ENCODE assay signal across 8 cellular contexts in genomic region chr1:117758444-117759316, GRCh38.
DNase-seq lines count a peak whose midpoint lies in the region; ATAC-seq, FAIRE-seq and TF ChIP-seq lines count a peak whose summit lies in the region.

No MANE protein-coding gene starts in this region.

- peak overlapping the region; percentile 3 to 51 (median 23); a peak in 5 of 8 replicates for H3K4me3 ChIP-seq in H1 (ENCODE audit: extremely low read depth in 1 of 4, insufficient read depth in 2 of 4, low read depth in 3 of 4, low read length in 4 of 4)

- FAIRE-seq in H1 (lab: Jason Lieb, UNC): peak; percentile 19

- no peak for TF ChIP-seq POLR2A in H1 (IDR thresholded peaks at IDR 0.05; ENCODE audit: control extremely low read depth in 1 of 2, low read depth in 2 of 2, low read length in 2 of 2)

- peak overlapping the region; percentile 32; the same call in 1 of the 2 replicates for H3K18ac ChIP-seq in H1 (ENCODE audit: extremely low read depth, low read length)

- H3K23ac ChIP-seq in H1 (ENCODE audit: insufficient read length): no peak overlapping the region

- POLR2A ChIA-PET in H1 (lab: Charles Lee; ENCODE audit: partially characterized antibody): interaction anchor here (1.3 to 2.5 kb wide), 2 partner anchors 153 to 170 kb away, joined by 3 to 6 read pairs; partner anchors contain the start of genes GDAP2, TENT5C and WDR3

- 34% methylated on average over 20 of the region's 26 CpGs; no CpG with 5 or more reads in 1 of the 2 experiments for WGBS in H1 (ENCODE audit: extremely low coverage in 1 of 2, insufficient coverage in 1 of 2, insufficient read length in 1 of 2, insufficient replicate concordance in 2 of 2, low coverage in 1 of 2, low lambda C conversion rate in 2 of 2, missing lambda C conversion rate in 1 of 2), 2 experiments

- H2BK5ac ChIP-seq in H1 (ENCODE audit: low read depth, low read length): no peak overlapping the region

- H4K91ac ChIP-seq in H1 (replicated peaks; ENCODE audit: insufficient read length, low read length): peak overlapping the region; percentile 1

- TF ChIP-seq RAD21 in H1 (IDR thresholded peaks at IDR 0.05 in 1 of 2, conservative IDR thresholded peaks at IDR 0.05 in 1 of 2; ENCODE audit: low read depth in 2 of 2, low read length in 2 of 2): peak; percentile 69 to 79

- DNase-seq in AML-193 (lab: John Stamatoyannopoulos, UW): peak; percentile 37 to 63
- DNase-seq in HK-2 (ENCODE audit: unreplicated experiment): peak; percentile 72
- DNase-seq in NCI-H774 (lab: John Stamatoyannopoulos, UW): peak; percentile 77
- DNase-seq in activated CD8-positive, alpha-beta memory T cell treated with anti-CD3 and anti-CD28 coated beads for 1 hour (ENCODE audit: extremely low read depth in 1 of 2, low read depth in 1 of 2): peak; percentile 31 to 40
- peak; percentile 85 for DNase-seq in H1 (ENCODE audit: low read depth in 1 of 2, low spot score in 2 of 2)
- peak; percentile 74 for DNase-seq in middle frontal gyrus (ENCODE audit: extremely low spot score, low spot score)
- DNase-seq in stimulated activated CD8-positive, alpha-beta memory T cell treated with anti-CD3 and anti-CD28 coated beads, Interleukin-15, amount 100 ng/mL, for 48 hours (ENCODE audit: low read depth in 2 of 2): peak; percentile 39 to 43

- H3K14ac ChIP-seq in H1 (ENCODE audit: insufficient read length): no peak overlapping the region

- no peaks in the 10 kb centered on the region for H3K27me3 ChIP-seq in H1 (replicated peaks in 1 of 4; ENCODE audit: control insufficient read depth in 3 of 4, extremely low read depth in 1 of 4, insufficient read depth in 3 of 4, low read length in 3 of 4)

- 0 out of 2 replicates have a peak overlapping the region, but pooled peaks have one; percentile 6 for H2BK12ac ChIP-seq in H1 (ENCODE audit: low read depth, low read length)

- H3K4me1 ChIP-seq in H1 (replicated peaks in 1 of 4; ENCODE audit: control insufficient read depth in 3 of 4, insufficient read depth in 4 of 4, low read length in 3 of 4): peaks cover 0 to 6% (median 2%) of the 10 kb centered on the region in 4 experiments; a peak in 3 of 7 replicates

- TF ChIP-seq EP300 in H1 (IDR thresholded peaks at IDR 0.05; ENCODE audit: borderline replicate concordance in 1 of 2, low read depth in 2 of 2, low read length in 2 of 2): no peak

- H3K4ac ChIP-seq in H1 (replicated peaks; ENCODE audit: insufficient read length, low read depth, low read length): peak overlapping the region; percentile 27

- no peaks in the 10 kb centered on the region for H3K79me2 ChIP-seq in H1 (ENCODE audit: control insufficient read depth in 1 of 2, insufficient read depth in 2 of 2, low read length in 2 of 2)

- peak overlapping the region; percentile 99 for H2AFZ ChIP-seq in H1 (ENCODE audit: low read length)

- no peak overlapping the region for H4K5ac ChIP-seq in H1 (ENCODE audit: insufficient read length, low read depth, low read length)

- CTCF ChIA-PET in H1 (lab: Charles Lee; ENCODE audit: partially characterized antibody): interaction anchor here (0.6 to 10.2 kb wide), 41 partner anchors 10 to 552 kb away, joined by 3 to 128 read pairs (median 5); no protein-coding TSS in a partner anchor

- peak overlapping the region; percentile 61; the same call in 1 of the 2 replicates for H2BK20ac ChIP-seq in H1 (ENCODE audit: low read length)

- H2BK120ac ChIP-seq in H1 (replicated peaks; ENCODE audit: low read depth, low read length): no peak overlapping the region

- no peak overlapping the region for H3K27ac ChIP-seq in H1 (ENCODE audit: low read depth, low read length)

- H3K9me3 ChIP-seq in H1 (ENCODE audit: insufficient read depth in 2 of 2, low read depth in 1 of 2, low read length in 1 of 2): 0 out of 4 replicates have a peak, but pooled peaks cover 0 to 2% of the 10 kb centered on the region in 2 experiments

- H3K56ac ChIP-seq in H1 (replicated peaks; ENCODE audit: insufficient read length, low read depth, low read length): no peak overlapping the region

- no peak overlapping the region for H3K9ac ChIP-seq in H1 (replicated peaks in 1 of 4; ENCODE audit: extremely low read depth in 1 of 4, low read depth in 3 of 4, low read length in 3 of 4)

- H2AK5ac ChIP-seq in H1 (ENCODE audit: low read depth, low read length): no peak overlapping the region

- H2BK15ac ChIP-seq in H1 (ENCODE audit: low read length): peak overlapping the region; percentile 99

- H4K8ac ChIP-seq in H1 (ENCODE audit: extremely low read depth, insufficient read depth, low read length): no peak overlapping the region

- ATAC-seq in GM19043 (IDR thresholded peaks at IDR 0.05; ENCODE audit: low read depth, unreplicated experiment): peak; percentile 78

- H3K36me3 ChIP-seq in H1 (ENCODE audit: control insufficient read depth in 2 of 4, insufficient read depth in 4 of 4, low read length in 3 of 4): no peaks in the 10 kb centered on the region

- TF ChIP-seq CTCF in H1 (IDR thresholded peaks at IDR 0.05; ENCODE audit: control extremely low read depth in 1 of 3, insufficient read depth in 1 of 3, low read depth in 1 of 3, low read length in 3 of 3): peak; percentile 46 to 93 (median 84)

- H3K23me2 ChIP-seq in H1 (ENCODE audit: low read depth, low read length): peaks cover 4% of the 10 kb centered on the region

- H3K79me1 ChIP-seq in H1 (ENCODE audit: low read depth, low read length): no peaks in the 10 kb centered on the region

- H4K20me1 ChIP-seq in H1 (replicated peaks in 1 of 2; ENCODE audit: control insufficient read depth in 1 of 2, insufficient read depth in 2 of 2, low read length in 2 of 2): no peaks in the 10 kb centered on the region

- H3K4me2 ChIP-seq in H1 (ENCODE audit: insufficient read depth in 1 of 2, low read depth in 2 of 2, low read length in 2 of 2): peak overlapping the region; percentile 59 to 69

TF ChIP-seq in H1, 55 proteins besides CTCF, POLR2A, EP300 and RAD21 (continues in another document):
- TF ChIP-seq BRCA1 (IDR thresholded peaks at IDR 0.05; ENCODE audit: low read depth, low read length): no peak
- no peak for TF ChIP-seq HDAC6 (IDR thresholded peaks at IDR 0.05; ENCODE audit: low read depth, low read length)
- peak; percentile 43; the same call in 1 of the 2 replicates for TF ChIP-seq CREB1 (IDR thresholded peaks at IDR 0.05)
- no peak; a peak in 1 of 4 replicates for TF ChIP-seq SIN3A (conservative IDR thresholded peaks at IDR 0.05 in 1 of 2, IDR thresholded peaks at IDR 0.05 in 1 of 2; ENCODE audit: low read depth in 1 of 2, low read length in 2 of 2)
- peak; percentile 51 for TF ChIP-seq KDM4A (IDR thresholded peaks at IDR 0.05; ENCODE audit: low read depth, low read length, severe bottlenecking)
- TF ChIP-seq BACH1 (IDR thresholded peaks at IDR 0.05; ENCODE audit: low read length): peak; percentile 67; the same call in 1 of the 2 replicates
- TF ChIP-seq RBBP5 (IDR thresholded peaks at IDR 0.05; ENCODE audit: borderline replicate concordance, low read depth, low read length): no peak
- peak; percentile 66; the same call in 1 of the 2 replicates for TF ChIP-seq FOSL1 (IDR thresholded peaks at IDR 0.05; ENCODE audit: insufficient read depth, low read depth, low read length)
- no peak for TF ChIP-seq RXRA (IDR thresholded peaks at IDR 0.05; ENCODE audit: insufficient read depth, low read depth, low read length)
- no peak for TF ChIP-seq PHF8 (conservative IDR thresholded peaks at IDR 0.05; ENCODE audit: low read depth, low read length)
- 0 out of 2 replicates have a peak, but pooled peaks have one; percentile 14 for TF ChIP-seq TBP (IDR thresholded peaks at IDR 0.05; ENCODE audit: low read depth, low read length)
- TF ChIP-seq SRF (IDR thresholded peaks at IDR 0.05; ENCODE audit: low read depth, low read length): no peak
- no peak for TF ChIP-seq SP2 (IDR thresholded peaks at IDR 0.05; ENCODE audit: low read length)
- no peak for TF ChIP-seq TAF1 (IDR thresholded peaks at IDR 0.05; ENCODE audit: low read depth, low read length)
- no peak for TF ChIP-seq SP1 (IDR thresholded peaks at IDR 0.05; ENCODE audit: low read depth, low read length)
- peak; percentile 75 to 95; a peak in 3 of 4 replicates for TF ChIP-seq HDAC2 (IDR thresholded peaks at IDR 0.05; ENCODE audit: borderline replicate concordance in 1 of 2, low read depth in 2 of 2, low read length in 2 of 2)
- no peak for TF ChIP-seq SAP30 (IDR thresholded peaks at IDR 0.05; ENCODE audit: insufficient read depth, insufficient replicate concordance, low read length)
- peak; percentile 49 for TF ChIP-seq MAX (IDR thresholded peaks at IDR 0.05)
- TF ChIP-seq CTBP2 (IDR thresholded peaks at IDR 0.05; ENCODE audit: borderline replicate concordance, insufficient read depth, insufficient read length, low read length): peak; percentile 64
- 0 out of 2 replicates have a peak, but pooled peaks have one; percentile 41 for TF ChIP-seq E2F6 (IDR thresholded peaks at IDR 0.05)
- no peak for TF ChIP-seq SIX5 (IDR thresholded peaks at IDR 0.05; ENCODE audit: low read depth, low read length)
- TF ChIP-seq ASH2L (IDR thresholded peaks at IDR 0.05; ENCODE audit: low read length): peak; percentile 18
